Comparison of ENCODE assay signal across 9 cellular contexts in genomic region chr18:35050004-35050623, GRCh38. TPM values are rescaled to one million over a fixed set of nuclear protein-coding genes. Genes with fewer than 3 reads are reported as not detected.
DNase-seq lines count a peak whose midpoint lies in the region; ATAC-seq, FAIRE-seq and TF ChIP-seq lines count a peak whose summit lies in the region.
"Had no signal": no experiment of that assay in that cellular context is flagged by ENCODE, and none has a peak within 500 bp of the region (broad histone marks: within the 10 kb centered on the region; RNA-seq: fewer than 3 reads in every experiment).

No MANE protein-coding gene starts in this region.

- H3K27ac ChIP-seq in GM23248: no peak overlapping the region
- H3K27ac ChIP-seq in muscle layer of duodenum (ENCODE audit: low read length): peak overlapping the region; percentile 52
- H3K27ac ChIP-seq: epithelial cell of prostate had no signal

- H3K27me3 ChIP-seq in GM23248 (replicated peaks; ENCODE audit: insufficient read depth): no peaks in the 10 kb centered on the region
- no peaks in the 10 kb centered on the region for H3K27me3 ChIP-seq in muscle layer of duodenum (ENCODE audit: low read depth, low read length)

- peaks cover 65% of the 10 kb centered on the region for H3K4me1 Mint-ChIP-seq in activated CD8-positive, alpha-beta T cell treated with anti-CD3 and anti-CD28 coated beads, Interleukin-2, amount 10 ng/mL, durations not matched to agents 7 days and 5 days (ENCODE audit: low read depth)

- no peaks in the 10 kb centered on the region for H3K27me3 Mint-ChIP-seq in activated CD8-positive, alpha-beta T cell treated with anti-CD3 and anti-CD28 coated beads, Interleukin-2, amount 10 ng/mL, durations not matched to agents 7 days and 5 days (ENCODE audit: low read depth)

- WGBS in GM23248 (ENCODE audit: low coverage in 1 of 2, low lambda C conversion rate in 2 of 2, missing lambda C conversion rate in 2 of 2), 2 experiments: 95 to 100% methylated on average over 1 of the region's 1 CpG
- WGBS in lower leg skin, 2 donors: 72 to 89% methylated on average over 1 of the region's 1 CpG

- H3K4me1 ChIP-seq in GM23248 (ENCODE audit: insufficient read depth) (peaks cover 7% of the 10 kb centered on the region; the same call in 1 of the 2 replicates), muscle layer of duodenum (ENCODE audit: control insufficient read depth in 1 of 2, insufficient read depth in 2 of 2, low read length in 2 of 2) (peaks cover 23 to 34% of the 10 kb centered on the region in 2 donors)

- no peaks in the 10 kb centered on the region for H3K9me3 ChIP-seq in GM23248 (ENCODE audit: low read depth)
- no peaks in the 10 kb centered on the region for H3K9me3 ChIP-seq in muscle layer of duodenum (ENCODE audit: control insufficient read depth in 1 of 2, low read length in 2 of 2)

- H2AFZ ChIP-seq in GM23248: 0 out of 2 replicates have a peak overlapping the region, but pooled peaks have one; percentile 10

- peaks cover 5% of the 10 kb centered on the region for H3K9me3 Mint-ChIP-seq in activated CD8-positive, alpha-beta T cell treated with anti-CD3 and anti-CD28 coated beads, Interleukin-2, amount 10 ng/mL, durations not matched to agents 7 days and 5 days (ENCODE audit: insufficient read depth)

- CTCF ChIA-PET in activated CD8-positive, alpha-beta T cell treated with anti-CD3 and anti-CD28 coated beads, Interleukin-2, amount 10 ng/mL, durations not matched to agents 7 days and 5 days (lab: Charles Lee): interaction anchor here (1.2 to 2.4 kb wide), 5 partner anchors 9 to 44 kb away, joined by 3 to 15 read pairs (median 6); no protein-coding TSS in a partner anchor

- POLR2A ChIA-PET in activated CD8-positive, alpha-beta T cell treated with anti-CD3 and anti-CD28 coated beads, Interleukin-2, amount 10 ng/mL, durations not matched to agents 7 days and 5 days (lab: Charles Lee): interaction anchor here (1.4 kb wide), 2 partner anchors 9 to 11 kb away, joined by 3 to 4 read pairs; partner anchors contain the start of gene MAPRE2

- intact Hi-C loops in lower leg skin (cut with DNase I; ENCODE audit: low total_unique reads): no loop called here

- DNase-seq in GM12892 (ENCODE audit: insufficient read length) (no peak), GM23248 (no peak), NCI-H345 treated with DMSO at 0.1 percent for 48 hours (lab: John Stamatoyannopoulos, UW; ENCODE audit: unreplicated experiment) (no peak), lower leg skin (ENCODE audit: low spot score in 2 of 2) (no peak)
- no peak for DNase-seq in activated CD8-positive, alpha-beta T cell treated with anti-CD3 and anti-CD28 coated beads, Interleukin-2, amount 10 ng/mL, durations not matched to agents 7 days and 5 days

- H3K4me3 ChIP-seq in GM23248 (no peak overlapping the region), muscle layer of duodenum (ENCODE audit: low read depth in 1 of 2, low read length in 2 of 2) (peak overlapping the region; percentile 8 to 26), lower leg skin (ENCODE audit: low read depth, poor library complexity, severe bottlenecking) (no peak overlapping the region)

- TF ChIP-seq POLR2A in GM12892 (IDR thresholded peaks at IDR 0.05; ENCODE audit: low read depth, low read length) (no peak), lower leg skin (IDR thresholded peaks at IDR 0.05) (no peak)

- in situ Hi-C loops in GM23248 (cut with MboI): no loop called here

- H3F3A ChIP-seq in GM23248 (ENCODE audit: insufficient read depth): no peaks in the 10 kb centered on the region

- ATAC-seq in activated CD8-positive, alpha-beta T cell treated with anti-CD3 and anti-CD28 coated beads, Interleukin-2, amount 10 ng/mL, durations not matched to agents 7 days and 5 days: peak; percentile 54
- ATAC-seq in HG03108 (IDR thresholded peaks at IDR 0.05; ENCODE audit: unreplicated experiment): no peak
- ATAC-seq in GM19467 (IDR thresholded peaks at IDR 0.05; ENCODE audit: unreplicated experiment): no peak

- H3K9ac ChIP-seq in GM23248: no peak overlapping the region

- peaks cover 20% of the 10 kb centered on the region for H3K36me3 Mint-ChIP-seq in activated CD8-positive, alpha-beta T cell treated with anti-CD3 and anti-CD28 coated beads, Interleukin-2, amount 10 ng/mL, durations not matched to agents 7 days and 5 days (ENCODE audit: low read depth)

- FAIRE-seq in GM12892 (lab: Jason Lieb, UNC): peak; percentile 51

- H3K4me2 ChIP-seq in GM23248 (ENCODE audit: unreplicated experiment): no peak overlapping the region

- peak overlapping the region; percentile 91 for H3K27ac Mint-ChIP-seq in activated CD8-positive, alpha-beta T cell treated with anti-CD3 and anti-CD28 coated beads, Interleukin-2, amount 10 ng/mL, durations not matched to agents 7 days and 5 days

- H3K79me2 ChIP-seq in GM23248 (ENCODE audit: insufficient read depth): peaks cover 41% of the 10 kb centered on the region; the same call in 1 of the 2 replicates

- no peaks in the 10 kb centered on the region for H3K9me2 ChIP-seq in GM23248 (ENCODE audit: insufficient read depth)

- H4K20me1 ChIP-seq in GM23248 (ENCODE audit: insufficient read depth): no peaks in the 10 kb centered on the region

- H3K36me3 ChIP-seq in GM23248 (ENCODE audit: low read depth): no peaks in the 10 kb centered on the region
- no peaks in the 10 kb centered on the region for H3K36me3 ChIP-seq in muscle layer of duodenum (ENCODE audit: control insufficient read depth in 1 of 2, insufficient read depth in 2 of 2, low read length in 2 of 2)

- no peak for TF ChIP-seq CTCF in lower leg skin (IDR thresholded peaks at IDR 0.05)

- H3K4me3 Mint-ChIP-seq in activated CD8-positive, alpha-beta T cell treated with anti-CD3 and anti-CD28 coated beads, Interleukin-2, amount 10 ng/mL, durations not matched to agents 7 days and 5 days: peak overlapping the region; percentile 67

RNA-seq across cellular contexts. Expression of gene MAPRE2, which starts 8.9 kb away (rescaled TPM):
- 15.3 TPM for polyA plus RNA-seq in GM12892 (2012; ENCODE audit: missing spikeins)
- 6.1 and 11.2 TPM in 2 replicates for total RNA-seq in GM23248 (2014; rRNA removed; shearing (Covaris generic))
- 16.0 and 16.1 TPM in 2 replicates for polyA plus RNA-seq in GM23248 (2016; fragmentation: Nextera tagmentation; extraction: Ambion mirVana)
- 10 to 100 TPM; 49.0 to 53.6 TPM for total RNA-seq in activated CD8-positive, alpha-beta T cell treated with anti-CD3 and anti-CD28 coated beads, Interleukin-2, amount 10 ng/mL, durations not matched to agents 7 days and 5 days
- 10 to 100 TPM; 21.8 to 57.7 (median 40.0) TPM for total RNA-seq in lower leg skin

Comparison
In these comparisons a context has a peak if more than half of its experiments do, and no peak if none do; other contexts are left out.
1. H3K4me3 ChIP-seq: peak in muscle layer of duodenum (2 of 2); none in GM23248 (single experiment) and lower leg skin (single experiment).